Comparison of ENCODE assay signal across 22 cellular contexts in genomic region chrX:150334998-150335397, GRCh38. TPM values are rescaled to one million over a fixed set of nuclear protein-coding genes. Genes with fewer than 3 reads are reported as not detected.
DNase-seq lines count a peak whose midpoint lies in the region; ATAC-seq and FAIRE-seq lines count a peak whose summit lies in the region.
"Had no signal": no experiment of that assay in that cellular context is flagged by ENCODE, and none has a peak within 500 bp of the region (broad histone marks: within the 10 kb centered on the region; RNA-seq: fewer than 3 reads in every experiment).

No MANE protein-coding gene starts in this region.

- intact Hi-C loops in Right ventricle myocardium superior (cut with DNase I) = no loop called here
- intact Hi-C loops in Right ventricle myocardium inferior (cut with DNase I) = no loop called here
- intact Hi-C loops in posterior vena cava (cut with DNase I) = no loop called here

- ATAC-seq in Right ventricle myocardium superior (ENCODE audit: poor library complexity) = peak; percentile 68
- ATAC-seq in Right ventricle myocardium inferior = no peak
- ATAC-seq: A549 had no signal

- DNase-seq in Right ventricle myocardium superior = no peak
- DNase-seq in Right ventricle myocardium inferior (ENCODE audit: missing footprints) = no peak
- DNase-seq in Ammon's horn (ENCODE audit: low spot score) = peak; percentile 13
- DNase-seq in frontal cortex (ENCODE audit: low spot score in 2 of 2) = peak; percentile 8 to 12
- peak; percentile 36 for DNase-seq in posterior vena cava (ENCODE audit: low spot score)
- DNase-seq in GDM1 (lab: John Stamatoyannopoulos, UW) = no peak
- DNase-seq in HTR-8/SVneo (ENCODE audit: insufficient read length, low spot score) = no peak
- DNase-seq: 8988T; ACHN; AML-193; C1 segment of cervical spinal cord; Calu3; CD4-positive, alpha-beta memory T cell; COR-L47; DMS53; DMS79 treated with DMSO at 0.1 percent for 48 hours; GOT3; HFFc6 had no signal

- FAIRE-seq in frontal cortex (lab: Jason Lieb, UNC) (no peak), HTR-8/SVneo (lab: Jason Lieb, UNC) (no peak)
- FAIRE-seq: A549, GM12892, H54 had no signal

RNA-seq across cellular contexts. Expression of gene MAMLD1, which starts 28.1 kb away (rescaled TPM):
- total RNA-seq in Right ventricle myocardium superior = 1.9 TPM
- total RNA-seq in Right ventricle myocardium inferior = 1.8 TPM
- total RNA-seq in frontal cortex = 2.4 TPM
- 10 to 100 TPM; 10.9 to 12.8 TPM for total RNA-seq in posterior vena cava
- total RNA-seq: G401 had no signal

Comparison
In these comparisons a context has a peak if more than half of its experiments do, and no peak if none do; other contexts are left out.
1. DNase-seq: peak in Ammon's horn (single experiment), frontal cortex (2 of 2) and posterior vena cava (single experiment); none in Right ventricle myocardium superior (single experiment), Right ventricle myocardium inferior (single experiment), GDM1 (single experiment) and HTR-8/SVneo (single experiment).